9 cellular contexts compared by ENCODE assay signal in the genomic region with DNA sequence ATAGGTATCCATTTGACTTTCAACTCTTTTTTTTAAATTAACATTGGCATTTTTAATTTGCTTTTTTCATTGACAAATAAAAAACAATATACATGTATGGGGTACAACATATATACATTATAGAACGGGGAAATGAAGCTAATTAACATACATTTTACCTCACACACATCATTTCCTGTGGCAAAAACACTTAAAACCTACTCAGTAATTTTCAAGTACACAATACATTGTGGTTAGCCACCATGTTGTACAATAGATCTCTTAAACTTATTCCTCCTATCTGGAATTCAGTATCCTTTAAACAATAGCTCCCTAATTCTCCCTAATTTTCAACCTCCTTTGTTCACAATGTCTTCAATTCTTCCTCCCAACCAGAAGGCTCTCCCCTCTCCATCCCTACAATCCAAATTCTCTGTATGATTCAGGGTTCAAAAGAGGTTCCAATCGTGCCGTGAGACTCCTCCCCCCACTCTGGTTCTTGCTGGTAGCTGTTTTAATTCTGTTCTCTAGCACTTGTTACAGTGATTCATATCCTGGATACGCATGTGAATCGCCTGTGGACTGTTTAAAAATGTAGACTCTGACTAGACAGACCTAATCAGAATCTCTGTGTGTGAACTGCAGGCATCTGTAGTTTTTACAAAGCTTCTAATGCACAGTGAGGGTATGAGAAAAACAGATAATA.
A peak's percentile ranks its signal among the peaks of the same experiment; 100 is the strongest.
DNase-seq lines count a peak whose midpoint lies in the region; ATAC-seq and TF ChIP-seq lines count a peak whose summit lies in the region.
"Had no signal": no experiment of that assay in that cellular context is flagged by ENCODE, and none has a peak within 500 bp of the region (broad histone marks: within the 10 kb centered on the region; RNA-seq: fewer than 3 reads in every experiment).

No MANE protein-coding gene starts in this region.

- no peak for TF ChIP-seq CTCF in fibroblast of villous mesenchyme (IDR thresholded peaks at IDR 0.05; ENCODE audit: insufficient read depth, low read depth, low read length)
- no peak for TF ChIP-seq CTCF in gastrocnemius medialis (IDR thresholded peaks at IDR 0.05 in 4 of 5, conservative IDR thresholded peaks at IDR 0.05 in 1 of 5)

- H3K27ac ChIP-seq in gastrocnemius medialis = no peak overlapping the region
- H3K27ac ChIP-seq: parathyroid adenoma had no signal

- DNase-seq in activated gamma-delta T cell treated with Interleukin-2 at 50 U/mL for 16 hours = peak; percentile 49
- DNase-seq in activated gamma-delta T cell (lab: John Stamatoyannopoulos, UW) = no peak
- peak; percentile 15 to 21 for DNase-seq in activated CD4-positive, alpha-beta T cell treated with anti-CD3 and anti-CD28 coated beads, Interleukin-2, amount 50 U/mL, for 4 hours
- DNase-seq in fibroblast of villous mesenchyme (ENCODE audit: low read depth) = peak; percentile 90
- DNase-seq in stromal cell of bone marrow (ENCODE audit: low read depth) = peak; percentile 87
- no peak for DNase-seq in gastrocnemius medialis
- no peak for DNase-seq in NCI-H146 (lab: John Stamatoyannopoulos, UW)
- DNase-seq in NCI-H1105 (lab: John Stamatoyannopoulos, UW) = no peak

- TF ChIP-seq POLR2A in gastrocnemius medialis (IDR thresholded peaks at IDR 0.05) = no peak

- ATAC-seq in gastrocnemius medialis = no peak

- H3K27me3 ChIP-seq in gastrocnemius medialis = no peaks in the 10 kb centered on the region

- peaks cover 6 to 7% of the 10 kb centered on the region in 2 donors for H3K4me1 ChIP-seq in gastrocnemius medialis
- H3K4me1 ChIP-seq: parathyroid adenoma had no signal

- intact Hi-C loops in gastrocnemius medialis (cut with DNase I; ENCODE audit: low total_unique reads) = no loop called here

- H3K9me3 ChIP-seq in gastrocnemius medialis = no peaks in the 10 kb centered on the region

- in situ Hi-C loops in gastrocnemius medialis (cut with MboI; ENCODE audit: low sequenced_read_pairs in 4 of 4) = no loop called here

- H3K4me3 ChIP-seq in fibroblast of villous mesenchyme (ENCODE audit: low read depth, low read length) = no peak overlapping the region
- H3K4me3 ChIP-seq in gastrocnemius medialis = no peak overlapping the region

- H3K36me3 ChIP-seq in gastrocnemius medialis = no peaks in the 10 kb centered on the region

Comparison
In these comparisons a context has a peak if more than half of its experiments do, and no peak if none do; other contexts are left out.
1. DNase-seq: peak in activated gamma-delta T cell treated with Interleukin-2 at 50 U/mL for 16 hours (single experiment), activated CD4-positive, alpha-beta T cell treated with anti-CD3 and anti-CD28 coated beads, Interleukin-2, amount 50 U/mL, for 4 hours (2 of 2), fibroblast of villous mesenchyme (single experiment) and stromal cell of bone marrow (single experiment); none in activated gamma-delta T cell (single experiment), gastrocnemius medialis (0 of 2), NCI-H146 (single experiment) and NCI-H1105 (single experiment).